24 cellular contexts compared by ENCODE assay signal in the genomic region with DNA sequence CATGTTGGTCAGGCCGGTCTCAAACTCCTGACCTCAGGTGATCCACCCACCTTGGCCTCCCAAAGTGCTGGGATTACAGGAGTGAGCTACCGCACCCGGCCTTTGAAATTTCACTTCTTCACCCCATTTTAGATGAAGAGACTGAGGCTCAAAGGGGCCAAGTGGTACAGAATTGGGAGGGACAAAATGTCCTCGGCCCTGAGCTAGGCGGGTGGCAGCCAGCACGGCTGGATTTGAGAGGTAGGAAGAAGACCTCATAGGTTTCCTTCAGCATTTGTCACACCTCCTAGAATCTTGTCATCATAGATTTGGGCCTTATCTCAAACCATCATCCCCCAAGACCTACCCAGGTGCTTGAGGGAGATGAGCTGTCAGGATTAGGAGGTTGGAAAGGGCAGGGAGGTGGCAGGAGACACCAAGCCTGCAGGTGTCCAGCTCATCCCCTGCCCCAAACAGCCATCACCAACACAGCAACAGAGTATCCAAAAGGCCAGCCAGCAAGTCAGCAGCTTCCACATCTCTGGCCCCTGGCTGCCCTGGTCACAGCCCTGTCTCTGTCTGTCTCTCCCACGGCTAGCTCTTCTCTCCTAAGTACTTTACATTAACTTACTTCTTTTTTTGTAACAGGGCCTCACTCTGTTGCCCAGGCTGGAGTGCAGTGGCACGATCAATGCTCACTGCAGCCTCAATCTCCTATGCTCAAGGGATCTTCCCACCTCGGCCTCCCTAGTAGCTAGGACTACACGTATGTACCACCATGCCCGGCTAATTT. TPM values are rescaled to one million over a fixed set of nuclear protein-coding genes. Genes with fewer than 3 reads are reported as not detected.
A peak's percentile ranks its signal among the peaks of the same experiment; 100 is the strongest.
DNase-seq lines count a peak whose midpoint lies in the region; ATAC-seq and TF ChIP-seq lines count a peak whose summit lies in the region.
"Had no signal": no experiment of that assay in that cellular context is flagged by ENCODE, and none has a peak within 500 bp of the region (broad histone marks: within the 10 kb centered on the region; RNA-seq: fewer than 3 reads in every experiment).

No MANE protein-coding gene starts in this region.

- no peak overlapping the region for H3K4me3 ChIP-seq in DND-41 (ENCODE audit: low read depth in 1 of 2, low read length in 2 of 2)
- H3K4me3 ChIP-seq: A549; BLaER1 treated with 17β-estradiol and CSF1 and Interleukin-3, amounts not matched to agents 10 nM and 100 nM; hepatocyte; SK-N-MC; skin epidermis had no signal

- H4K20me1 ChIP-seq in DND-41 (ENCODE audit: insufficient read depth, low read length): no peaks in the 10 kb centered on the region
- H4K20me1 ChIP-seq: BLaER1 treated with 17β-estradiol and CSF1 and Interleukin-3, amounts not matched to agents 10 nM and 100 nM had no signal

- H3K27ac Mint-ChIP-seq in activated CD4-positive, alpha-beta T cell treated with anti-CD3 and anti-CD28 coated beads, Interleukin-2, amount 10 ng/mL, durations not matched to agents 7 days and 5 days: peak overlapping the region; percentile 98
- H3K27ac Mint-ChIP-seq in activated naive CD8-positive, alpha-beta T cell: peak overlapping the region; percentile 99
- H3K27ac Mint-ChIP-seq in naive thymus-derived CD8-positive, alpha-beta T cell: peak overlapping the region; percentile 97 to 100 (median 98)
- H3K27ac Mint-ChIP-seq: HFFc6 had no signal

- H3K9me3 ChIP-seq in DND-41 (ENCODE audit: insufficient read depth, low read length, severe bottlenecking): no peaks in the 10 kb centered on the region
- H3K9me3 ChIP-seq: A549; BLaER1 treated with 17β-estradiol and CSF1 and Interleukin-3, amounts not matched to agents 10 nM and 100 nM had no signal

- H3K4me1 ChIP-seq in DND-41 (ENCODE audit: insufficient read depth, low read length): peaks cover 25% of the 10 kb centered on the region

- no peak for DNase-seq in activated CD4-positive, alpha-beta T cell treated with anti-CD3 and anti-CD28 coated beads, Interleukin-2, amount 10 ng/mL, durations not matched to agents 7 days and 5 days
- no peak for DNase-seq in activated CD4-positive, alpha-beta T cell treated with anti-CD3 and anti-CD28 coated beads for 4 hours
- DNase-seq in DND-41 (no peak), dermis blood vessel endothelial cell (no peak)
- DNase-seq in naive thymus-derived CD8-positive, alpha-beta T cell: no peak
- no peak for DNase-seq in effector CD4-positive, alpha-beta T cell
- DNase-seq: activated CD4-positive, alpha-beta T cell treated with anti-CD3 and anti-CD28 coated beads for 48 hours; aorta; DMS 273 treated with DMSO at 0.1 percent for 48 hours; foreskin melanocyte; HFFc6; left ventricle myocardium superior; NCI-H1436; NCI-H510A treated with DMSO at 0.1 percent for 48 hours; stimulated activated CD4-positive, alpha-beta T cell treated with anti-CD3 and anti-CD28 coated beads, Interleukin-4, amount 100 ng/mL, for 1 hour had no signal

- POLR2A ChIA-PET in activated CD4-positive, alpha-beta T cell treated with anti-CD3 and anti-CD28 coated beads, Interleukin-2, amount 10 ng/mL, durations not matched to agents 7 days and 5 days (lab: Charles Lee): no interaction called here
- POLR2A ChIA-PET in naive thymus-derived CD8-positive, alpha-beta T cell (lab: Charles Lee): interaction anchor here (0.6 to 8.7 kb wide), 4 partner anchors 29 to 123 kb away, joined by 3 to 104 read pairs (median 7); a partner anchor contains a TSS

- CTCF ChIA-PET in activated CD4-positive, alpha-beta T cell treated with anti-CD3 and anti-CD28 coated beads, Interleukin-2, amount 10 ng/mL, durations not matched to agents 7 days and 5 days (lab: Charles Lee): interaction anchor here (0.6 to 10.6 kb wide), 17 partner anchors 11 to 313 kb away, joined by 3 to 71 read pairs (median 4); a partner anchor contains a TSS

- no peak overlapping the region for H3K9ac ChIP-seq in DND-41 (ENCODE audit: low read depth, low read length)

- H2AFZ ChIP-seq in DND-41 (ENCODE audit: low read depth, low read length): no peak overlapping the region
- H2AFZ ChIP-seq: hepatocyte had no signal

- no peaks in the 10 kb centered on the region for H3K27me3 ChIP-seq in DND-41 (ENCODE audit: insufficient read depth, low read length, poor library complexity)
- H3K27me3 ChIP-seq: BLaER1 treated with 17β-estradiol and CSF1 and Interleukin-3, amounts not matched to agents 10 nM and 100 nM; hepatocyte had no signal

- H3K4me2 ChIP-seq in DND-41 (ENCODE audit: insufficient read depth, low read length): no peak overlapping the region
- H3K4me2 ChIP-seq: A549, hepatocyte had no signal

- peaks cover 88% of the 10 kb centered on the region for H3K4me1 Mint-ChIP-seq in activated CD4-positive, alpha-beta T cell treated with anti-CD3 and anti-CD28 coated beads, Interleukin-2, amount 10 ng/mL, durations not matched to agents 7 days and 5 days
- H3K4me1 Mint-ChIP-seq in activated naive CD8-positive, alpha-beta T cell (ENCODE audit: low read depth): peaks cover 82% of the 10 kb centered on the region
- peaks cover 20 to 63% (median 57%) of the 10 kb centered on the region in 4 donors for H3K4me1 Mint-ChIP-seq in naive thymus-derived CD8-positive, alpha-beta T cell

- no peak for ATAC-seq in DND-41 (ENCODE audit: insufficient read depth, low read depth)
- no peak for ATAC-seq in naive thymus-derived CD8-positive, alpha-beta T cell
- no peak for ATAC-seq in activated CD4-positive, CD25-positive, alpha-beta regulatory T cell treated with anti-CD3 and anti-CD28 coated beads, Interleukin-2, amount 50 U/mL, for 24 hours
- ATAC-seq: A549, left ventricle myocardium superior had no signal

- peak overlapping the region; percentile 95 for H3K27ac ChIP-seq in DND-41 (ENCODE audit: low read length)
- H3K27ac ChIP-seq: hepatocyte, SK-N-MC had no signal

- peaks cover 20% of the 10 kb centered on the region for H3K36me3 Mint-ChIP-seq in activated CD4-positive, alpha-beta T cell treated with anti-CD3 and anti-CD28 coated beads, Interleukin-2, amount 10 ng/mL, durations not matched to agents 7 days and 5 days (ENCODE audit: low read depth)
- H3K36me3 Mint-ChIP-seq in activated naive CD8-positive, alpha-beta T cell: peaks cover 2% of the 10 kb centered on the region
- H3K36me3 Mint-ChIP-seq in naive thymus-derived CD8-positive, alpha-beta T cell: peaks cover 0 to 3% (median 0%) of the 10 kb centered on the region in 3 donors

- H3K27me3 Mint-ChIP-seq in activated CD4-positive, alpha-beta T cell treated with anti-CD3 and anti-CD28 coated beads, Interleukin-2, amount 10 ng/mL, durations not matched to agents 7 days and 5 days: no peaks in the 10 kb centered on the region
- no peaks in the 10 kb centered on the region for H3K27me3 Mint-ChIP-seq in activated naive CD8-positive, alpha-beta T cell
- no peaks in the 10 kb centered on the region for H3K27me3 Mint-ChIP-seq in naive thymus-derived CD8-positive, alpha-beta T cell

- peak overlapping the region; percentile 65 for H3K4me3 Mint-ChIP-seq in activated CD4-positive, alpha-beta T cell treated with anti-CD3 and anti-CD28 coated beads, Interleukin-2, amount 10 ng/mL, durations not matched to agents 7 days and 5 days
- peak overlapping the region; percentile 27 for H3K4me3 Mint-ChIP-seq in activated naive CD8-positive, alpha-beta T cell
- H3K4me3 Mint-ChIP-seq in naive thymus-derived CD8-positive, alpha-beta T cell: no peak overlapping the region
- H3K4me3 Mint-ChIP-seq: HFFc6 had no signal

- TF ChIP-seq CTCF in DND-41 (IDR thresholded peaks at IDR 0.05; ENCODE audit: borderline replicate concordance, extremely low read depth, low read length, poor library complexity, severe bottlenecking): no peak

- H3K79me2 ChIP-seq in DND-41 (ENCODE audit: insufficient read depth, low read length): no peaks in the 10 kb centered on the region
- H3K79me2 ChIP-seq: hepatocyte had no signal

- no peaks in the 10 kb centered on the region for H3K36me3 ChIP-seq in DND-41 (ENCODE audit: insufficient read depth, low read length)
- H3K36me3 ChIP-seq: BLaER1 treated with 17β-estradiol and CSF1 and Interleukin-3, amounts not matched to agents 10 nM and 100 nM had no signal

- H3K9me3 Mint-ChIP-seq in activated CD4-positive, alpha-beta T cell treated with anti-CD3 and anti-CD28 coated beads, Interleukin-2, amount 10 ng/mL, durations not matched to agents 7 days and 5 days: no peaks in the 10 kb centered on the region
- no peaks in the 10 kb centered on the region for H3K9me3 Mint-ChIP-seq in activated naive CD8-positive, alpha-beta T cell (ENCODE audit: low read depth)
- no peaks in the 10 kb centered on the region for H3K9me3 Mint-ChIP-seq in naive thymus-derived CD8-positive, alpha-beta T cell
- H3K9me3 Mint-ChIP-seq: HFFc6 had no signal

RNA-seq across cellular contexts. Expression of a gene that starts 11.2 kb away (rescaled TPM):
- under 1 TPM; 0.50 to 0.73 TPM for total RNA-seq in activated CD4-positive, alpha-beta T cell treated with anti-CD3 and anti-CD28 coated beads, Interleukin-2, amount 10 ng/mL, durations not matched to agents 7 days and 5 days
- under 1 TPM; 0.27 to 0.36 TPM for total RNA-seq in naive thymus-derived CD8-positive, alpha-beta T cell
- under 1 TPM; 0.05 to 0.09 (median 0.06) TPM for polyA plus RNA-seq in naive thymus-derived CD8-positive, alpha-beta T cell
- total RNA-seq in dermis blood vessel endothelial cell: not detected in 2 replicates
- total RNA-seq: aorta, G401, HFFc6, left ventricle myocardium superior, subcutaneous adipose tissue had no signal
- polyA plus RNA-seq: A549, aorta had no signal

RNA-seq across cellular contexts. Expression of a gene that starts 29.0 kb away (rescaled TPM):
- 100 to 1,000 TPM; 100 to 115 TPM for total RNA-seq in activated CD4-positive, alpha-beta T cell treated with anti-CD3 and anti-CD28 coated beads, Interleukin-2, amount 10 ng/mL, durations not matched to agents 7 days and 5 days
- 10 to 100 TPM; 31.1 to 34.2 TPM for total RNA-seq in naive thymus-derived CD8-positive, alpha-beta T cell
- polyA plus RNA-seq in naive thymus-derived CD8-positive, alpha-beta T cell: 100 to 1,000 TPM in 1 of 3 donors, 10 to 100 TPM in 2; 74.9 to 113 (median 81.1) TPM
- 0.05 TPM in 1 of 2 replicates, not detected in the other for total RNA-seq in dermis blood vessel endothelial cell
- total RNA-seq: G401, HFFc6 had no signal

Comparison
In these comparisons a context has a peak if more than half of its experiments do, and no peak if none do; other contexts are left out.
1. H3K4me3 Mint-ChIP-seq: peak in activated CD4-positive, alpha-beta T cell treated with anti-CD3 and anti-CD28 coated beads, Interleukin-2, amount 10 ng/mL, durations not matched to agents 7 days and 5 days (single experiment) and activated naive CD8-positive, alpha-beta T cell (single experiment); none in naive thymus-derived CD8-positive, alpha-beta T cell (0 of 10).
2. RNA of a gene that starts 29.0 kb away (total RNA-seq): 100 to 115 TPM in activated CD4-positive, alpha-beta T cell treated with anti-CD3 and anti-CD28 coated beads, Interleukin-2, amount 10 ng/mL, durations not matched to agents 7 days and 5 days and 31.1 to 34.2 TPM in naive thymus-derived CD8-positive, alpha-beta T cell; 0.05 TPM in dermis blood vessel endothelial cell; every median in the first group is over 10 times any median in the second.
3. Peak in every context shown above with its lines, with median percentiles within 50 percentile points of each other: H3K27ac Mint-ChIP-seq.